Comparison of ENCODE assay signal across 10 cellular contexts in the genomic region with DNA sequence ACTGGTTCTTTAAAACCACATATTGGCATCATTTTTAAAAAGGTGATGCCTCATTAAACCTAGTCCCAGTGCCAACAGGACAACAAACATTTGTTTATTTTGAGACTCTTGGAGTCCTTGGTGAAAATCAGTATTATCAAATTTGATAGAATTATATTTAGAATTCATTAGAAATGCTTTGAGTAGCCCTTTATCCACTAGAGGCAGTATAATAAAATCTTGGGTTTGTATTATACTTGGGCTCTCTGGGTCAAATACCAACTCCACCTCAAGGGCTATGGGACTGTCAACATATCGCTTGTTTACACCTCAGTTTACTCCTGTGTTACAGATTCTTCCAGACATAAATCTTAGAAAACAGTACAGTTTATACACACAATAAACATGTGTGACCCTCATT.
A peak's percentile ranks its signal among the peaks of the same experiment; 100 is the strongest.
DNase-seq lines count a peak whose midpoint lies in the region; ATAC-seq and TF ChIP-seq lines count a peak whose summit lies in the region.
"Had no signal": no experiment of that assay in that cellular context is flagged by ENCODE, and none has a peak within 500 bp of the region (broad histone marks: within the 10 kb centered on the region; RNA-seq: fewer than 3 reads in every experiment).

No MANE protein-coding gene starts in this region.

- H3K79me2 ChIP-seq in osteoblast (ENCODE audit: insufficient read depth, low read length): no peaks in the 10 kb centered on the region

- peaks cover 3% of the 10 kb centered on the region for H3K27me3 Mint-ChIP-seq in activated T-cell treated with anti-CD3 and anti-CD28 coated beads, Interleukin-2, amount 50 U/mL, for 24 hours

- no peak overlapping the region for H3K27ac Mint-ChIP-seq in activated T-cell treated with anti-CD3 and anti-CD28 coated beads, Interleukin-2, amount 50 U/mL, for 24 hours

- H3K36me3 Mint-ChIP-seq in activated T-cell treated with anti-CD3 and anti-CD28 coated beads, Interleukin-2, amount 50 U/mL, for 24 hours (ENCODE audit: low read depth): no peaks in the 10 kb centered on the region

- no peaks in the 10 kb centered on the region for H4K20me1 ChIP-seq in osteoblast (ENCODE audit: insufficient read depth, low read length)

- no peaks in the 10 kb centered on the region for H3K27me3 ChIP-seq in osteoblast (ENCODE audit: insufficient read depth, low read length)

- H3K4me3 ChIP-seq in astrocyte of the cerebellum (ENCODE audit: low read depth, low read length) (no peak overlapping the region), osteoblast (ENCODE audit: insufficient read depth, low read length) (no peak overlapping the region)
- H3K4me3 ChIP-seq: thoracic aorta had no signal

- no peak overlapping the region for H3K4me2 ChIP-seq in osteoblast (ENCODE audit: insufficient read depth, low read length)

- no peaks in the 10 kb centered on the region for H3K9me3 ChIP-seq in osteoblast (ENCODE audit: low read depth, low read length)
- H3K9me3 ChIP-seq: thoracic aorta had no signal

- no peak overlapping the region for H3K27ac ChIP-seq in osteoblast (ENCODE audit: low read depth, low read length)
- H3K27ac ChIP-seq: HL-60, thoracic aorta had no signal

- in situ Hi-C loops in astrocyte of the cerebellum (cut with HindIII; ENCODE audit: low sequenced_read_pairs): loop anchor here (25.0 kb wide), 2 partner anchors 838 to 1038 kb away; a partner anchor contains a TSS

- H3K9me3 Mint-ChIP-seq in activated T-cell treated with anti-CD3 and anti-CD28 coated beads, Interleukin-2, amount 50 U/mL, for 24 hours: no peaks in the 10 kb centered on the region

- DNase-seq in DMS 273 (lab: John Stamatoyannopoulos, UW; ENCODE audit: unreplicated experiment) (peak; percentile 27), DMS 273 treated with DMSO at 0.1 percent for 48 hours (lab: John Stamatoyannopoulos, UW) (no peak), astrocyte of the cerebellum (ENCODE audit: low read depth) (no peak), osteoblast (ENCODE audit: insufficient read length, low spot score, missing footprints) (no peak)
- DNase-seq in activated CD4-positive, CD25-positive, alpha-beta regulatory T cell (lab: John Stamatoyannopoulos, UW): no peak
- no peak for DNase-seq in activated T-cell treated with anti-CD3 and anti-CD28 coated beads, Interleukin-2, amount 50 U/mL, for 24 hours

- no peak overlapping the region for H3K4me3 Mint-ChIP-seq in activated T-cell treated with anti-CD3 and anti-CD28 coated beads, Interleukin-2, amount 50 U/mL, for 24 hours

- H3K4me1 Mint-ChIP-seq in activated T-cell treated with anti-CD3 and anti-CD28 coated beads, Interleukin-2, amount 50 U/mL, for 24 hours (ENCODE audit: low read depth): no peaks in the 10 kb centered on the region

- no peaks in the 10 kb centered on the region for H3K36me3 ChIP-seq in osteoblast (ENCODE audit: insufficient read depth, low read length)
- H3K36me3 ChIP-seq: thoracic aorta had no signal

- H3K4me1 ChIP-seq in osteoblast (ENCODE audit: insufficient read depth, low read length): no peaks in the 10 kb centered on the region

- TF ChIP-seq CTCF in astrocyte of the cerebellum (IDR thresholded peaks at IDR 0.05; ENCODE audit: low read depth, low read length, missing control alignments) (peak; percentile 40), osteoblast (IDR thresholded peaks at IDR 0.05; ENCODE audit: extremely low read depth, low read depth, low read length) (peak; percentile 36)

- H2AFZ ChIP-seq in osteoblast (ENCODE audit: low read length): no peak overlapping the region

- ATAC-seq in HG03432 (IDR thresholded peaks at IDR 0.05; ENCODE audit: unreplicated experiment): peak; percentile 52
- no peak for ATAC-seq in HG02840 (IDR thresholded peaks at IDR 0.05; ENCODE audit: low FRiP score, unreplicated experiment)
